Comparison of ENCODE assay signal across 20 cellular contexts in genomic region chr3:83321891-83322290, GRCh38.
A peak's percentile ranks its signal among the peaks of the same experiment; 100 is the strongest.
DNase-seq lines count a peak whose midpoint lies in the region; ATAC-seq and TF ChIP-seq lines count a peak whose summit lies in the region.
"Had no signal": no experiment of that assay in that cellular context is flagged by ENCODE, and none has a peak within 500 bp of the region (broad histone marks: within the 10 kb centered on the region; RNA-seq: fewer than 3 reads in every experiment).

No MANE protein-coding gene starts in this region.

- H3K79me2 ChIP-seq in Loucy (ENCODE audit: insufficient read depth, low read length) = no peaks in the 10 kb centered on the region
- no peaks in the 10 kb centered on the region for H3K79me2 ChIP-seq in OCI-LY3 (ENCODE audit: low read length)

- H2AFZ ChIP-seq in Loucy (ENCODE audit: low read length) (no peak overlapping the region), OCI-LY3 (ENCODE audit: low read depth, low read length) (peak overlapping the region; percentile 10; the same call in 1 of the 2 replicates)

- H3K9me3 ChIP-seq in Loucy (ENCODE audit: insufficient read depth, low read depth, low read length) = no peaks in the 10 kb centered on the region
- no peaks in the 10 kb centered on the region for H3K9me3 ChIP-seq in OCI-LY3 (ENCODE audit: insufficient read depth, low read length)

- H3K27ac ChIP-seq in OCI-LY3 (ENCODE audit: low read length) = no peak overlapping the region

- H3K9ac ChIP-seq in Loucy (ENCODE audit: low read depth, low read length, poor library complexity, severe bottlenecking) (no peak overlapping the region), OCI-LY3 (ENCODE audit: low read length) (no peak overlapping the region)

- H3K4me2 ChIP-seq in Loucy (ENCODE audit: low read depth, low read length, poor library complexity, severe bottlenecking) (peak overlapping the region; percentile 53), OCI-LY3 (ENCODE audit: low read length) (no peak overlapping the region)
- H3K4me2 ChIP-seq: GM23338 had no signal

- DNase-seq in choroid plexus epithelial cell (ENCODE audit: low read depth) = peak; percentile 24
- DNase-seq: CD8-positive, alpha-beta memory T cell; H9; KG1; NCI-H1105 treated with DMSO at 0.1 percent for 48 hours; NCI-H146; NCI-H1930; NCI-H446; NCI-H524 treated with DMSO at 0.1 percent for 48 hours; NCI-H82; SHP77 treated with DMSO at 0.1 percent for 48 hours; SW 1271 had no signal

- no peaks in the 10 kb centered on the region for H4K20me1 ChIP-seq in Loucy (ENCODE audit: insufficient read depth, low read length, poor library complexity, severe bottlenecking)
- H4K20me1 ChIP-seq in OCI-LY3 (ENCODE audit: insufficient read depth, low read length) = no peaks in the 10 kb centered on the region

- no peaks in the 10 kb centered on the region for H3F3A ChIP-seq in Loucy (ENCODE audit: low read depth)

- ATAC-seq in HG02623 (IDR thresholded peaks at IDR 0.05; ENCODE audit: unreplicated experiment) (no peak), HG02610 (IDR thresholded peaks at IDR 0.05; ENCODE audit: unreplicated experiment) (no peak), GM18870 (IDR thresholded peaks at IDR 0.05; ENCODE audit: unreplicated experiment) (no peak), HG02798 (IDR thresholded peaks at IDR 0.05; ENCODE audit: poor library complexity, unreplicated experiment) (no peak)
- ATAC-seq: GM23338, Panc1 had no signal

- H3K9me2 ChIP-seq in Loucy (replicated peaks; ENCODE audit: low read depth, low read length) = no peaks in the 10 kb centered on the region

- H3K36me3 ChIP-seq in Loucy (ENCODE audit: insufficient read depth, low read length) = no peaks in the 10 kb centered on the region
- no peaks in the 10 kb centered on the region for H3K36me3 ChIP-seq in OCI-LY3 (replicated peaks; ENCODE audit: low read depth, low read length)

- no peak for TF ChIP-seq CTCF in Loucy (conservative IDR thresholded peaks at IDR 0.05; ENCODE audit: low read length)
- TF ChIP-seq CTCF in OCI-LY3 (IDR thresholded peaks at IDR 0.05; ENCODE audit: low read depth, low read length) = no peak
- TF ChIP-seq CTCF in choroid plexus epithelial cell (conservative IDR thresholded peaks at IDR 0.05; ENCODE audit: low read depth, low read length) = no peak

- H3K27me3 ChIP-seq in Loucy (ENCODE audit: insufficient read depth, low read length, poor library complexity, severe bottlenecking) = no peaks in the 10 kb centered on the region
- H3K27me3 ChIP-seq in OCI-LY3 (ENCODE audit: low read depth, low read length) = no peaks in the 10 kb centered on the region

- peaks cover 8% of the 10 kb centered on the region for H3K4me1 ChIP-seq in Loucy (ENCODE audit: insufficient read depth, low read length, poor library complexity, severe bottlenecking)
- H3K4me1 ChIP-seq in OCI-LY3 (ENCODE audit: low read length) = no peaks in the 10 kb centered on the region

- H3K4me3 ChIP-seq in Loucy (ENCODE audit: low read length, poor library complexity, severe bottlenecking) = peak overlapping the region; percentile 32
- H3K4me3 ChIP-seq in OCI-LY3 (ENCODE audit: low read length) = no peak overlapping the region
- H3K4me3 ChIP-seq in choroid plexus epithelial cell (ENCODE audit: low read depth, low read length) = no peak overlapping the region
- H3K4me3 ChIP-seq: GM23338 had no signal
